ENCODE assay signal across 7 cellular contexts in the genomic region with DNA sequence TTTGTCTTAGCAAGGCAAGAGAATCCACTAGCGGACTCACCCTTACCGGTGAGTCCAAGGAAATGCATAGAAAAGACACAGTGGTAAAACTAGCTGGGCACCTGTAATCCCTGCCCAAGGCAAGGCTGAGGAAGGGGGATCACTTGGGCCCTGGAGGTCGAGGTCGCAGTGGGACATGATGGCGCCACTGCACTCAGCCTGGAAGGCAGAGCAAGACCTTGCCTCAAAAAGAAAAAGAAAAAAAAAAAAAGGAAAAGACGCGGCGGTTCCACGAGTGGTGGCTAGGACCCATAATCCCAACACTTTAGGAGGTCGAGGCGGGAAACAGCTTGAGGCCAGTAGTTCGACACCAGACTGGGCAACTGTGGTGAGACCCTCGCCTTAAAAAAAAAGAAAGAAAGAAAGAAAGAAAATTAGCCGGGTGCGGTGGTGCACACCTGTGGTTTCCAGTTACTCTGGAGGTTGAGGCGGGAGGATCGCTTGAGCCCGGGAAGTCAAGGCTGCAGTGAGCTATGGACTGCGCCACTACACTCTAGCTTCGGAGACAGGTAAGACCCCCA.
A peak's percentile ranks its signal among the peaks of the same experiment; 100 is the strongest.
DNase-seq lines count a peak whose midpoint lies in the region; ATAC-seq and TF ChIP-seq lines count a peak whose summit lies in the region.

No MANE protein-coding gene starts in this region.

- no peaks in the 10 kb centered on the region for H3K4me1 ChIP-seq in iPS-18a (ENCODE audit: control insufficient read depth, low read depth, low read length)

- H3K27me3 ChIP-seq in HL-60 (ENCODE audit: insufficient read depth, poor library complexity, severe bottlenecking) (no peaks in the 10 kb centered on the region), iPS-18a (ENCODE audit: control insufficient read depth, insufficient read depth, low read length) (peaks cover 16% of the 10 kb centered on the region)

- H3K27ac ChIP-seq in HL-60 (replicated peaks) (no peak overlapping the region; the same call in 1 of the 2 replicates), iPS-18a (ENCODE audit: low read length) (no peak overlapping the region)

- H3K9me3 ChIP-seq in iPS-18a (ENCODE audit: control insufficient read depth, low read depth, low read length), result no peaks in the 10 kb centered on the region

- no peak for TF ChIP-seq CTCF in HL-60 (IDR thresholded peaks at IDR 0.05; ENCODE audit: insufficient read depth, low read length)

- H3K4me3 Mint-ChIP-seq in activated naive CD8-positive, alpha-beta T cell, result peak overlapping the region; percentile 82
- peak overlapping the region; percentile 81 to 84 for H3K4me3 Mint-ChIP-seq in stimulated activated naive CD8-positive, alpha-beta T cell treated with anti-CD3 and anti-CD28 coated beads, Interleukin-15, amount 100 ng/mL, for 72 hours

- ATAC-seq in stimulated activated naive CD8-positive, alpha-beta T cell treated with anti-CD3 and anti-CD28 coated beads, Interleukin-15, amount 100 ng/mL, for 72 hours, result no peak
- ATAC-seq in GM19455 (IDR thresholded peaks at IDR 0.05; ENCODE audit: unreplicated experiment), result no peak
- ATAC-seq in GM18505 (IDR thresholded peaks at IDR 0.05; ENCODE audit: unreplicated experiment), result no peak

- no peak for DNase-seq in HL-60 (ENCODE audit: low read depth in 1 of 2, low spot score in 1 of 2)
- no peak for DNase-seq in stimulated activated naive CD8-positive, alpha-beta T cell treated with anti-CD3 and anti-CD28 coated beads, Interleukin-15, amount 100 ng/mL, for 72 hours
- DNase-seq in HuH-7 (ENCODE audit: low spot score), result no peak

- no peak overlapping the region for H3K9ac ChIP-seq in iPS-18a (ENCODE audit: low read length)

- H3K4me1 Mint-ChIP-seq in activated naive CD8-positive, alpha-beta T cell (ENCODE audit: low read depth), result peaks cover 28% of the 10 kb centered on the region
- H3K4me1 Mint-ChIP-seq in stimulated activated naive CD8-positive, alpha-beta T cell treated with anti-CD3 and anti-CD28 coated beads, Interleukin-15, amount 100 ng/mL, for 72 hours, result peaks cover 29% of the 10 kb centered on the region

- H3K4me3 ChIP-seq in HL-60 (replicated peaks; ENCODE audit: insufficient read depth, low read length), result peak overlapping the region; percentile 39
- H3K4me3 ChIP-seq in iPS-18a (ENCODE audit: low read length), result peak overlapping the region; percentile 69

- no peaks in the 10 kb centered on the region for H3K27me3 Mint-ChIP-seq in activated naive CD8-positive, alpha-beta T cell
- H3K27me3 Mint-ChIP-seq in stimulated activated naive CD8-positive, alpha-beta T cell treated with anti-CD3 and anti-CD28 coated beads, Interleukin-15, amount 100 ng/mL, for 72 hours, result no peaks in the 10 kb centered on the region

- H3K27ac Mint-ChIP-seq in activated naive CD8-positive, alpha-beta T cell, result peak overlapping the region; percentile 90
- H3K27ac Mint-ChIP-seq in stimulated activated naive CD8-positive, alpha-beta T cell treated with anti-CD3 and anti-CD28 coated beads, Interleukin-15, amount 100 ng/mL, for 72 hours, result peak overlapping the region; percentile 77 to 94

- no peaks in the 10 kb centered on the region for H3K36me3 Mint-ChIP-seq in activated naive CD8-positive, alpha-beta T cell

- H3K36me3 ChIP-seq in iPS-18a (ENCODE audit: control insufficient read depth, low read depth, low read length), result no peaks in the 10 kb centered on the region

- no peak for TF ChIP-seq POLR2A in GM18505 (IDR thresholded peaks at IDR 0.05; ENCODE audit: borderline replicate concordance, extremely low read depth, insufficient read depth, insufficient read length)

- no peaks in the 10 kb centered on the region for H3K9me3 Mint-ChIP-seq in activated naive CD8-positive, alpha-beta T cell (ENCODE audit: low read depth)
- no peaks in the 10 kb centered on the region for H3K9me3 Mint-ChIP-seq in stimulated activated naive CD8-positive, alpha-beta T cell treated with anti-CD3 and anti-CD28 coated beads, Interleukin-15, amount 100 ng/mL, for 72 hours
